In the genomic region with DNA sequence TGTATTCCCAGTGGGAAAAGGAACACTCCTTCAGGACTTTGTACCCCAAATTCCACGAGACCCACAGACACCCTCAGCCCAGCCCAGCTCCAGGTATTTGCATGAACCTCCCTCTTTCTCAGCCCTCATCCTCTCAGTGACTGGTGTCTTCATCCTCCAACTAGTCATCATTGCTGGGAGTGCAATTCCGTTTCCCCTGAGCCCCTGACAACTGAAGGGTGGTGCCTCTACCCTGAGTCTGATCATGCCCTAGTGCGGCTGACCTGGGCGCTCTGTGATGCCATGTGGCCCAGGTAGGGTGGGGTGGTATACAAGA, we compare ENCODE assay signal across 1 cellular context.
TF ChIP-seq lines count a peak whose summit lies in the region.

No MANE protein-coding gene starts in this region.

TF ChIP-seq in WTC11, 78 proteins besides CTCF, POLR2A, EP300 and RAD21 (continued from another document):
- TF ChIP-seq FOXP4 (CRISPR knock-in tag; IDR thresholded peaks at IDR 0.05) (no peak), TEAD1 (CRISPR knock-in tag; IDR thresholded peaks at IDR 0.05) (no peak), CREM (CRISPR knock-in tag; IDR thresholded peaks at IDR 0.05) (no peak), RORB (CRISPR knock-in tag; IDR thresholded peaks at IDR 0.05) (no peak)
